ENCODE assay signal across 20 cellular contexts in genomic region chr3:153783804-153784203, GRCh38.
A peak's percentile ranks its signal among the peaks of the same experiment; 100 is the strongest.
DNase-seq lines count a peak whose midpoint lies in the region; ATAC-seq, FAIRE-seq and TF ChIP-seq lines count a peak whose summit lies in the region.
"Had no signal": no experiment of that assay in that cellular context is flagged by ENCODE, and none has a peak within 500 bp of the region (broad histone marks: within the 10 kb centered on the region; RNA-seq: fewer than 3 reads in every experiment).

No MANE protein-coding gene starts in this region.

- H3K9me3 ChIP-seq in right atrium auricular region (no peaks in the 10 kb centered on the region), right cardiac atrium (ENCODE audit: control insufficient read depth, low read length) (no peaks in the 10 kb centered on the region), tibial nerve (no peaks in the 10 kb centered on the region)
- H3K9me3 ChIP-seq: BE2C, Caco-2 had no signal

- H3K4me1 ChIP-seq in right atrium auricular region, result peaks cover 0 to 3% of the 10 kb centered on the region in 2 donors
- no peaks in the 10 kb centered on the region for H3K4me1 ChIP-seq in right cardiac atrium (ENCODE audit: control insufficient read depth, insufficient read depth, low read length)
- peaks cover 0 to 40% (median 11%) of the 10 kb centered on the region in 4 donors for H3K4me1 ChIP-seq in tibial nerve
- H3K4me1 ChIP-seq: BE2C, Caco-2 had no signal

- WGBS in right cardiac atrium, result 22% methylated on average over 2 of the region's 2 CpGs
- 15 to 21% methylated on average over 2 of the region's 2 CpGs for WGBS in tibial nerve, 2 donors

- no peaks in the 10 kb centered on the region for H3K27me3 ChIP-seq in right atrium auricular region
- no peaks in the 10 kb centered on the region for H3K27me3 ChIP-seq in right cardiac atrium (ENCODE audit: control insufficient read depth, insufficient read depth)
- H3K27me3 ChIP-seq in tibial nerve, result no peaks in the 10 kb centered on the region
- H3K27me3 ChIP-seq: BE2C had no signal

- peak; percentile 89 for ATAC-seq in Right ventricle myocardium superior (ENCODE audit: poor library complexity)
- ATAC-seq in right cardiac atrium, result peak; percentile 37 to 82
- ATAC-seq: GM12878, PC-3 had no signal

- TF ChIP-seq POLR2A in tibial nerve (IDR thresholded peaks at IDR 0.05), result no peak

- DNase-seq in Right ventricle myocardium superior, result no peak
- DNase-seq in right atrium auricular region (ENCODE audit: low spot score), result no peak
- DNase-seq in fibroblast of mammary gland (ENCODE audit: low read depth), result peak; percentile 21
- DNase-seq in right cardiac atrium, result no peak
- DNase-seq in tibial nerve (ENCODE audit: low spot score in 2 of 2), result no peak
- DNase-seq in frontal cortex (ENCODE audit: low spot score in 2 of 2), result no peak
- no peak for DNase-seq in pons (ENCODE audit: low spot score)
- DNase-seq in T-helper 2 cell, result no peak
- DNase-seq: 8988T; BE2C; Caco-2; CD4-positive, CD25-positive, alpha-beta regulatory T cell; KG1; NCI-H1048; NCI-H146; NCI-H2029 treated with DMSO at 0.1 percent for 48 hours; NCI-H526; PC-3; RPMI8226 had no signal

- TF ChIP-seq EP300 in tibial nerve (IDR thresholded peaks at IDR 0.05), result peak in 1 of 2 donors; percentile 43

- TF ChIP-seq CTCF in right atrium auricular region (IDR thresholded peaks at IDR 0.05), result no peak
- no peak for TF ChIP-seq CTCF in fibroblast of mammary gland (conservative IDR thresholded peaks at IDR 0.05; ENCODE audit: control insufficient read depth, insufficient read depth, low read depth, low read length)
- TF ChIP-seq CTCF in tibial nerve (IDR thresholded peaks at IDR 0.05), result no peak

- intact Hi-C loops in Right ventricle myocardium superior (cut with DNase I), result no loop called here
- intact Hi-C loops in right cardiac atrium (cut with DNase I), result no loop called here

- H3K27ac ChIP-seq in right atrium auricular region (no peak overlapping the region), right cardiac atrium (ENCODE audit: low read length) (no peak overlapping the region), tibial nerve (peak overlapping the region in 3 of 4 donors; percentile 11 to 80 (median 79))

- no peaks in the 10 kb centered on the region for H3K36me3 ChIP-seq in right atrium auricular region
- H3K36me3 ChIP-seq in tibial nerve, result no peaks in the 10 kb centered on the region
- H3K36me3 ChIP-seq: BE2C had no signal

- no peak for FAIRE-seq in frontal cortex (lab: Jason Lieb, UNC)
- FAIRE-seq: GM12878 had no signal

- H3K4me3 ChIP-seq in right atrium auricular region, result no peak overlapping the region
- H3K4me3 ChIP-seq in fibroblast of mammary gland (ENCODE audit: control insufficient read depth, low read depth, low read length), result no peak overlapping the region
- H3K4me3 ChIP-seq in right cardiac atrium (ENCODE audit: low read length), result no peak overlapping the region
- H3K4me3 ChIP-seq in tibial nerve, result no peak overlapping the region
- H3K4me3 ChIP-seq: GM12878 had no signal

Comparison
In these comparisons a context has a peak if more than half of its experiments do, and no peak if none do; other contexts are left out.
1. H3K27ac ChIP-seq: peak in tibial nerve (3 of 4); none in right atrium auricular region (0 of 2) and right cardiac atrium (single experiment).